Comparison of ENCODE assay signal across 1 cellular context in the genomic region with DNA sequence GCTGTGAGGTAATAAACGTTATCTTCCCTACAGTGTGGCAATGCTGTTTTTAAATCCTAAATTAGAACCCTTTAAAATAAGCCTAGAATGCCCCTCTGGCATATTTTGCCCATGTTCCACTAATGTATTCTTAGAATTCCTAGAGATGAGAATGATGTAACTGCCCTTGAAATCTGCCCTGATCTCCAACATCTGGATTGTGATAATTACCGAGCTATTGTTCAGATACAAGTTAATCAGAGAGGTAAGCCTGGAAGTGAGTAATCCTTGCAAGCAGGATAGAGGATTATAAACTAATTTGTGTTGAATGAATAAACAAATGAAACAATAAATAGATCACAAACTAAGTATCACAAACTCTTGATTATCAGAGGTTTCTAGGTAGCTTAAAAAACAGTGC.
TF ChIP-seq lines count a peak whose summit lies in the region.

No MANE protein-coding gene starts in this region.

TF ChIP-seq in WTC11, 78 proteins besides CTCF, POLR2A, EP300 and RAD21 (continued from another document):
- no peak for TF ChIP-seq ZSCAN18 (CRISPR knock-in tag; IDR thresholded peaks at IDR 0.05)
- TF ChIP-seq RORB (CRISPR knock-in tag; IDR thresholded peaks at IDR 0.05): no peak
- no peak for TF ChIP-seq ATF3 (CRISPR knock-in tag; conservative IDR thresholded peaks at IDR 0.05)
